ENCODE assay signal across 1 cellular context in the genomic region with DNA sequence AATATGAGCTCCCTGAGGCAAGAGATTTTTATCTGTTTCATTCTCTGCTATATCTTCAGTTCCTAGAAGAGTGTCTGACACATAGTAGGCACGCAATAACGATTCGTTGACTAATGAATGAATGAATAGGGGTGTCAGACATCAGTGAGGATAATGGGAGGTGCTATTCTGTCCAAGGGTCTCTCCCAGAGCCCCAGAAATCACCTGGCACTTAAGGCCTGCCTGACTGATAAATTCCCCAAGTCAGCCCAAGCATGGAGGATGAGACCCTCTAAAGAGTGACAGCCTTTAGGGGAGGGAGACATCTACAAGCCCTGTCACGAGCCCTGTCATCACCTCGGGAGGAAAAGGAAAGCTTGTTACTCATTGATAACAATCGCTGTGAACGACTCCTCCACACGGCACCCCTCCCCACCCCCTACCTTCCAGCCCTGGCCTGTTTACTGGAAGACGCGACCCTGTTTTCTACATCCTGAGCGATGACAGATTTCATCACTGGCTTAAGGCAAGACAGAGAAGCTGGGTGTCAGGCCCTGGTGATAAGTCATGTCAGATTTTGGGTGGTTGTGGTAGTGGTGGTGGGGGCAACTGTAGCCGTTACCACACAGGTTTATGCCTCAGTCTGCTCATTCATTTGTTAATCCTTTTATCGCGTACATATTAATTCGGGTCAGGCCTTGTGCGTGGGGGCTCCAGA.
TF ChIP-seq lines count a peak whose summit lies in the region.

No MANE protein-coding gene starts in this region.

TF ChIP-seq in HEK293, 187 proteins besides CTCF, POLR2A, EP300 and RAD21 (continued from another document and continues in another):
- TF ChIP-seq ZNF121 (tag by site-specific recombination; IDR thresholded peaks at IDR 0.05), result no peak
- no peak for TF ChIP-seq ZNF48 (tag by site-specific recombination; IDR thresholded peaks at IDR 0.05)
- no peak for TF ChIP-seq ZNF561 (tag by site-specific recombination; IDR thresholded peaks at IDR 0.05; ENCODE audit: borderline replicate concordance)
- no peak for TF ChIP-seq ZBTB1 (tag by site-specific recombination; IDR thresholded peaks at IDR 0.05)
- TF ChIP-seq, protein P1, sequence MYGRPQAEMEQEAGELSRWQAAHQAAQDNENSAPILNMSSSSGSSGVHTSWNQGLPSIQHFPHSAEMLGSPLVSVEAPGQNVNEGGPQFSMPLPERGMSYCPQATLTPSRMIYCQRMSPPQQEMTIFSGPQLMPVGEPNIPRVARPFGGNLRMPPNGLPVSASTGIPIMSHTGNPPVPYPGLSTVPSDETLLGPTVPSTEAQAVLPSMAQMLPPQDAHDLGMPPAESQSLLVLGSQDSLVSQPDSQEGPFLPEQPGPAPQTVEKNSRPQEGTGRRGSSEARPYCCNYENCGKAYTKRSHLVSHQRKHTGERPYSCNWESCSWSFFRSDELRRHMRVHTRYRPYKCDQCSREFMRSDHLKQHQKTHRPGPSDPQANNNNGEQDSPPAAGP (tag by site-specific recombination; IDR thresholded peaks at IDR 0.05), result no peak
- no peak for TF ChIP-seq KLF7 (tag by site-specific recombination; IDR thresholded peaks at IDR 0.05; ENCODE audit: borderline replicate concordance)
- TF ChIP-seq TCF7L2 (IDR thresholded peaks at IDR 0.05; ENCODE audit: borderline replicate concordance, low read depth, low read length), result 0 out of 2 replicates have a peak, but pooled peaks have one; percentile 45
- TF ChIP-seq ZNF501 (tag by site-specific recombination; IDR thresholded peaks at IDR 0.05), result no peak
- TF ChIP-seq, protein P2, sequence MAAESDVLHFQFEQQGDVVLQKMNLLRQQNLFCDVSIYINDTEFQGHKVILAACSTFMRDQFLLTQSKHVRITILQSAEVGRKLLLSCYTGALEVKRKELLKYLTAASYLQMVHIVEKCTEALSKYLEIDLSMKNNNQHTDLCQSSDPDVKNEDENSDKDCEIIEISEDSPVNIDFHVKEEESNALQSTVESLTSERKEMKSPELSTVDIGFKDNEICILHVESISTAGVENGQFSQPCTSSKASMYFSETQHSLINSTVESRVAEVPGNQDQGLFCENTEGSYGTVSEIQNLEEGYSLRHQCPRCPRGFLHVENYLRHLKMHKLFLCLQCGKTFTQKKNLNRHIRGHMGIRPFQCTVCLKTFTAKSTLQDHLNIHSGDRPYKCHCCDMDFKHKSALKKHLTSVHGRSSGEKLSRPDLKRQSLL (tag by site-specific recombination; IDR thresholded peaks at IDR 0.05), result no peak
- no peak for TF ChIP-seq ZNF830 (tag by site-specific recombination; IDR thresholded peaks at IDR 0.05; ENCODE audit: low read depth)
- TF ChIP-seq, protein P3, sequence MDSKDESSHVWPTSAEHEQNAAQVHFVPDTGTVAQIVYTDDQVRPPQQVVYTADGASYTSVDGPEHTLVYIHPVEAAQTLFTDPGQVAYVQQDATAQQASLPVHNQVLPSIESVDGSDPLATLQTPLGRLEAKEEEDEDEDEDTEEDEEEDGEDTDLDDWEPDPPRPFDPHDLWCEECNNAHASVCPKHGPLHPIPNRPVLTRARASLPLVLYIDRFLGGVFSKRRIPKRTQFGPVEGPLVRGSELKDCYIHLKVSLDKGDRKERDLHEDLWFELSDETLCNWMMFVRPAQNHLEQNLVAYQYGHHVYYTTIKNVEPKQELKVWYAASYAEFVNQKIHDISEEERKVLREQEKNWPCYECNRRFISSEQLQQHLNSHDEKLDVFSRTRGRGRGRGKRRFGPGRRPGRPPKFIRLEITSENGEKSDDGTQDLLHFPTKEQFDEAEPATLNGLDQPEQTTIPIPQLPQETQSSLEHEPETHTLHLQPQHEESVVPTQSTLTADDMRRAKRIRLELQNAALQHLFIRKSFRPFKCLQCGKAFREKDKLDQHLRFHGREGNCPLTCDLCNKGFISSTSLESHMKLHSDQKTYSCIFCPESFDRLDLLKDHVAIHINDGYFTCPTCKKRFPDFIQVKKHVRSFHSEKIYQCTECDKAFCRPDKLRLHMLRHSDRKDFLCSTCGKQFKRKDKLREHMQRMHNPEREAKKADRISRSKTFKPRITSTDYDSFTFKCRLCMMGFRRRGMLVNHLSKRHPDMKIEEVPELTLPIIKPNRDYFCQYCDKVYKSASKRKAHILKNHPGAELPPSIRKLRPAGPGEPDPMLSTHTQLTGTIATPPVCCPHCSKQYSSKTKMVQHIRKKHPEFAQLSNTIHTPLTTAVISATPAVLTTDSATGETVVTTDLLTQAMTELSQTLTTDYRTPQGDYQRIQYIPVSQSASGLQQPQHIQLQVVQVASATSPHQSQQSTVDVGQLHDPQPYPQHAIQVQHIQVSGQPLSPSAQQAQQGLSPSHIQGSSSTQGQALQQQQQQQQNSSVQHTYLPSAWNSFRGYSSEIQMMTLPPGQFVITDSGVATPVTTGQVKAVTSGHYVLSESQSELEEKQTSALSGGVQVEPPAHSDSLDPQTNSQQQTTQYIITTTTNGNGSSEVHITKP (tag by site-specific recombination; IDR thresholded peaks at IDR 0.05), result 0 out of 2 replicates have a peak, but pooled peaks have one; percentile 21
- TF ChIP-seq, protein P4, sequence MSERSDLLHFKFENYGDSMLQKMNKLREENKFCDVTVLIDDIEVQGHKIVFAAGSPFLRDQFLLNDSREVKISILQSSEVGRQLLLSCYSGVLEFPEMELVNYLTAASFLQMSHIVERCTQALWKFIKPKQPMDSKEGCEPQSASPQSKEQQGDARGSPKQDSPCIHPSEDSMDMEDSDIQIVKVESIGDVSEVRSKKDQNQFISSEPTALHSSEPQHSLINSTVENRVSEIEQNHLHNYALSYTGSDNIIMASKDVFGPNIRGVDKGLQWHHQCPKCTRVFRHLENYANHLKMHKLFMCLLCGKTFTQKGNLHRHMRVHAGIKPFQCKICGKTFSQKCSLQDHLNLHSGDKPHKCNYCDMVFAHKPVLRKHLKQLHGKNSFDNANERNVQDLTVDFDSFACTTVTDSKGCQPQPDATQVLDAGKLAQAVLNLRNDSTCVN (tag by site-specific recombination; optimal IDR thresholded peaks at IDR 0.05), result no peak
- no peak for TF ChIP-seq REPIN1 (tag by site-specific recombination; IDR thresholded peaks at IDR 0.05; ENCODE audit: low read depth)
- 0 out of 2 replicates have a peak, but pooled peaks have one; percentile 9 for TF ChIP-seq ZNF629 (tag by site-specific recombination; IDR thresholded peaks at IDR 0.05)
- TF ChIP-seq SCRT2 (tag by site-specific recombination; IDR thresholded peaks at IDR 0.05), result no peak
- TF ChIP-seq, protein P5, sequence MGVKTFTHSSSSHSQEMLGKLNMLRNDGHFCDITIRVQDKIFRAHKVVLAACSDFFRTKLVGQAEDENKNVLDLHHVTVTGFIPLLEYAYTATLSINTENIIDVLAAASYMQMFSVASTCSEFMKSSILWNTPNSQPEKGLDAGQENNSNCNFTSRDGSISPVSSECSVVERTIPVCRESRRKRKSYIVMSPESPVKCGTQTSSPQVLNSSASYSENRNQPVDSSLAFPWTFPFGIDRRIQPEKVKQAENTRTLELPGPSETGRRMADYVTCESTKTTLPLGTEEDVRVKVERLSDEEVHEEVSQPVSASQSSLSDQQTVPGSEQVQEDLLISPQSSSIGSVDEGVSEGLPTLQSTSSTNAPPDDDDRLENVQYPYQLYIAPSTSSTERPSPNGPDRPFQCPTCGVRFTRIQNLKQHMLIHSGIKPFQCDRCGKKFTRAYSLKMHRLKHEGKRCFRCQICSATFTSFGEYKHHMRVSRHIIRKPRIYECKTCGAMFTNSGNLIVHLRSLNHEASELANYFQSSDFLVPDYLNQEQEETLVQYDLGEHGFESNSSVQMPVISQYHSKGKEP (tag by site-specific recombination; IDR thresholded peaks at IDR 0.05), result no peak
- TF ChIP-seq GLI4 (tag by site-specific recombination; IDR thresholded peaks at IDR 0.05), result no peak
- no peak for TF ChIP-seq ZNF416 (tag by site-specific recombination; IDR thresholded peaks at IDR 0.05)
- TF ChIP-seq ZNF658 (tag by site-specific recombination; IDR thresholded peaks at IDR 0.05), result no peak
- no peak for TF ChIP-seq ZNF133 (tag by site-specific recombination; IDR thresholded peaks at IDR 0.05)
- TF ChIP-seq ZNF664 (tag by site-specific recombination; IDR thresholded peaks at IDR 0.05), result no peak
- no peak for TF ChIP-seq ZNF140 (tag by site-specific recombination; IDR thresholded peaks at IDR 0.05)
- peak; percentile 65 for TF ChIP-seq SP7 (tag by site-specific recombination; IDR thresholded peaks at IDR 0.05)
- no peak for TF ChIP-seq ZNF776 (tag by site-specific recombination; IDR thresholded peaks at IDR 0.05; ENCODE audit: borderline replicate concordance)
- no peak for TF ChIP-seq ZNF114 (tag by site-specific recombination; IDR thresholded peaks at IDR 0.05)
- TF ChIP-seq, protein P6, sequence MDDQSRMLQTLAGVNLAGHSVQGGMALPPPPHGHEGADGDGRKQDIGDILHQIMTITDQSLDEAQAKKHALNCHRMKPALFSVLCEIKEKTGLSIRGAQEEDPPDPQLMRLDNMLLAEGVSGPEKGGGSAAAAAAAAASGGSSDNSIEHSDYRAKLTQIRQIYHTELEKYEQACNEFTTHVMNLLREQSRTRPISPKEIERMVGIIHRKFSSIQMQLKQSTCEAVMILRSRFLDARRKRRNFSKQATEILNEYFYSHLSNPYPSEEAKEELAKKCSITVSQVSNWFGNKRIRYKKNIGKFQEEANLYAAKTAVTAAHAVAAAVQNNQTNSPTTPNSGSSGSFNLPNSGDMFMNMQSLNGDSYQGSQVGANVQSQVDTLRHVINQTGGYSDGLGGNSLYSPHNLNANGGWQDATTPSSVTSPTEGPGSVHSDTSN (CRISPR knock-in tag; IDR thresholded peaks at IDR 0.05), result no peak
- TF ChIP-seq, protein P7, sequence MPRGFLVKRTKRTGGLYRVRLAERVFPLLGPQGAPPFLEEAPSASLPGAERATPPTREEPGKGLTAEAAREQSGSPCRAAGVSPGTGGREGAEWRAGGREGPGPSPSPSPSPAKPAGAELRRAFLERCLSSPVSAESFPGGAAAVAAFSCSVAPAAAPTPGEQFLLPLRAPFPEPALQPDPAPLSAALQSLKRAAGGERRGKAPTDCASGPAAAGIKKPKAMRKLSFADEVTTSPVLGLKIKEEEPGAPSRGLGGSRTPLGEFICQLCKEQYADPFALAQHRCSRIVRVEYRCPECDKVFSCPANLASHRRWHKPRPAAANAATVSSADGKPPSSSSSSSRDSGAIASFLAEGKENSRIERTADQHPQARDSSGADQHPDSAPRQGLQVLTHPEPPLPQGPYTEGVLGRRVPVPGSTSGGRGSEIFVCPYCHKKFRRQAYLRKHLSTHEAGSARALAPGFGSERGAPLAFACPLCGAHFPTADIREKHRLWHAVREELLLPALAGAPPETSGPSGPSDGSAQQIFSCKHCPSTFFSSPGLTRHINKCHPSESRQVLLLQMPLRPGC (tag by site-specific recombination; IDR thresholded peaks at IDR 0.05), result no peak
- no peak for TF ChIP-seq ZNF621 (tag by site-specific recombination; IDR thresholded peaks at IDR 0.05)
- no peak for TF ChIP-seq ZNF184 (tag by site-specific recombination; IDR thresholded peaks at IDR 0.05)
- no peak for TF ChIP-seq MZF1 (tag by site-specific recombination; IDR thresholded peaks at IDR 0.05; ENCODE audit: borderline replicate concordance)
- TF ChIP-seq KLF10 (tag by site-specific recombination; IDR thresholded peaks at IDR 0.05), result no peak
- no peak for TF ChIP-seq ZNF792 (tag by site-specific recombination; IDR thresholded peaks at IDR 0.05)
- TF ChIP-seq ZNF404 (tag by site-specific recombination; IDR thresholded peaks at IDR 0.05), result no peak
- no peak for TF ChIP-seq ZNF837 (tag by site-specific recombination; IDR thresholded peaks at IDR 0.05)
- TF ChIP-seq ZXDB (tag by site-specific recombination; IDR thresholded peaks at IDR 0.05), result no peak
- TF ChIP-seq ZNF16 (tag by site-specific recombination; IDR thresholded peaks at IDR 0.05; ENCODE audit: low read depth), result no peak
- no peak for TF ChIP-seq PRDM1 (tag by site-specific recombination; IDR thresholded peaks at IDR 0.05)
- no peak for TF ChIP-seq ZNF302 (tag by site-specific recombination; IDR thresholded peaks at IDR 0.05; ENCODE audit: low read depth)
- no peak for TF ChIP-seq ZNF585B (tag by site-specific recombination; IDR thresholded peaks at IDR 0.05)
- TF ChIP-seq ZNF274 (IDR thresholded peaks at IDR 0.05; ENCODE audit: low read length), result no peak
- TF ChIP-seq ZNF274 (tag by site-specific recombination; IDR thresholded peaks at IDR 0.05; ENCODE audit: borderline replicate concordance), result no peak
- no peak for TF ChIP-seq ZBTB8A (tag by site-specific recombination; IDR thresholded peaks at IDR 0.05)
- TF ChIP-seq TRIM28 (IDR thresholded peaks at IDR 0.05; ENCODE audit: borderline replicate concordance, low read length), result no peak; the same call in 1 of the 2 replicates
- TF ChIP-seq ZFP3 (tag by site-specific recombination; IDR thresholded peaks at IDR 0.05; ENCODE audit: low read depth), result no peak
- TF ChIP-seq ZNF214 (tag by site-specific recombination; IDR thresholded peaks at IDR 0.05; ENCODE audit: borderline replicate concordance), result no peak
- TF ChIP-seq ZBTB17 (tag by site-specific recombination; IDR thresholded peaks at IDR 0.05), result peak; percentile 20; the same call in 1 of the 2 replicates
- TF ChIP-seq ZNF514 (tag by site-specific recombination; IDR thresholded peaks at IDR 0.05), result no peak
- TF ChIP-seq ZNF23 (tag by site-specific recombination; IDR thresholded peaks at IDR 0.05; ENCODE audit: borderline replicate concordance), result no peak
- no peak for TF ChIP-seq HOXD13 (CRISPR knock-in tag; IDR thresholded peaks at IDR 0.05; ENCODE audit: borderline replicate concordance)
- no peak for TF ChIP-seq ZNF138 (tag by site-specific recombination; IDR thresholded peaks at IDR 0.05; ENCODE audit: borderline replicate concordance)
- no peak for TF ChIP-seq ZNF223 (tag by site-specific recombination; IDR thresholded peaks at IDR 0.05)
- TF ChIP-seq, protein P8, sequence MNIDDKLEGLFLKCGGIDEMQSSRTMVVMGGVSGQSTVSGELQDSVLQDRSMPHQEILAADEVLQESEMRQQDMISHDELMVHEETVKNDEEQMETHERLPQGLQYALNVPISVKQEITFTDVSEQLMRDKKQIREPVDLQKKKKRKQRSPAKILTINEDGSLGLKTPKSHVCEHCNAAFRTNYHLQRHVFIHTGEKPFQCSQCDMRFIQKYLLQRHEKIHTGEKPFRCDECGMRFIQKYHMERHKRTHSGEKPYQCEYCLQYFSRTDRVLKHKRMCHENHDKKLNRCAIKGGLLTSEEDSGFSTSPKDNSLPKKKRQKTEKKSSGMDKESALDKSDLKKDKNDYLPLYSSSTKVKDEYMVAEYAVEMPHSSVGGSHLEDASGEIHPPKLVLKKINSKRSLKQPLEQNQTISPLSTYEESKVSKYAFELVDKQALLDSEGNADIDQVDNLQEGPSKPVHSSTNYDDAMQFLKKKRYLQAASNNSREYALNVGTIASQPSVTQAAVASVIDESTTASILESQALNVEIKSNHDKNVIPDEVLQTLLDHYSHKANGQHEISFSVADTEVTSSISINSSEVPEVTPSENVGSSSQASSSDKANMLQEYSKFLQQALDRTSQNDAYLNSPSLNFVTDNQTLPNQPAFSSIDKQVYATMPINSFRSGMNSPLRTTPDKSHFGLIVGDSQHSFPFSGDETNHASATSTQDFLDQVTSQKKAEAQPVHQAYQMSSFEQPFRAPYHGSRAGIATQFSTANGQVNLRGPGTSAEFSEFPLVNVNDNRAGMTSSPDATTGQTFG (tag by site-specific recombination; IDR thresholded peaks at IDR 0.05; ENCODE audit: borderline replicate concordance), result no peak
- no peak for TF ChIP-seq MYNN (tag by site-specific recombination; IDR thresholded peaks at IDR 0.05; ENCODE audit: borderline replicate concordance)
- TF ChIP-seq BCL11A (tag by site-specific recombination; IDR thresholded peaks at IDR 0.05; ENCODE audit: low read depth), result no peak
- no peak for TF ChIP-seq GLI2 (tag by site-specific recombination; IDR thresholded peaks at IDR 0.05; ENCODE audit: borderline replicate concordance, low read depth)
